Comparison of ENCODE assay signal across 2 cellular contexts in the genomic region with DNA sequence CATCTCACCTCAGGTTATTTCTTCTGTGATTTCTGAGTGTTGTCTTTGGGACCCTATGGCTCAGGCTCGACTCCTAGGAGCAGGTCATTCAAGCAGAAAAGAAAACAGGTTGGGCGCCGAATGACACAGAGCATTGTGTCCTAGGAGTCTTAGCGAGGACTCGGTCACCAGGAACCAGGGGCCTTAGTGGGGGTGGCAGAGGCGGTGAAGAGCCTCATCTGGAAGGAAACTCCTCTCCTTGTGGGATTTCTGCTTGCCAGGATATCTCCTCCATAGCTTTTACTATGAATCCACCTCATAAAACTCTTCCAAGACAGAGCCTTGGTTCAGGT.
TF ChIP-seq lines count a peak whose summit lies in the region.

No MANE protein-coding gene starts in this region.

TF ChIP-seq in K562, 482 proteins besides CTCF, POLR2A, EP300 and RAD21:
- TF ChIP-seq EGR1 (conservative IDR thresholded peaks at IDR 0.05) (0 out of 2 replicates have a peak, but pooled peaks have one; percentile 24), NFE2L1 (tag; IDR thresholded peaks at IDR 0.05; ENCODE audit: borderline replicate concordance, low read depth) (no peak)

TF ChIP-seq in liver, 16 proteins besides CTCF, POLR2A, EP300 and RAD21:
- TF ChIP-seq GABPA (IDR thresholded peaks at IDR 0.05 in 1 of 2, conservative IDR thresholded peaks at IDR 0.05 in 1 of 2): no peak
- TF ChIP-seq JUND (IDR thresholded peaks at IDR 0.05): no peak
- TF ChIP-seq, protein P1, sequence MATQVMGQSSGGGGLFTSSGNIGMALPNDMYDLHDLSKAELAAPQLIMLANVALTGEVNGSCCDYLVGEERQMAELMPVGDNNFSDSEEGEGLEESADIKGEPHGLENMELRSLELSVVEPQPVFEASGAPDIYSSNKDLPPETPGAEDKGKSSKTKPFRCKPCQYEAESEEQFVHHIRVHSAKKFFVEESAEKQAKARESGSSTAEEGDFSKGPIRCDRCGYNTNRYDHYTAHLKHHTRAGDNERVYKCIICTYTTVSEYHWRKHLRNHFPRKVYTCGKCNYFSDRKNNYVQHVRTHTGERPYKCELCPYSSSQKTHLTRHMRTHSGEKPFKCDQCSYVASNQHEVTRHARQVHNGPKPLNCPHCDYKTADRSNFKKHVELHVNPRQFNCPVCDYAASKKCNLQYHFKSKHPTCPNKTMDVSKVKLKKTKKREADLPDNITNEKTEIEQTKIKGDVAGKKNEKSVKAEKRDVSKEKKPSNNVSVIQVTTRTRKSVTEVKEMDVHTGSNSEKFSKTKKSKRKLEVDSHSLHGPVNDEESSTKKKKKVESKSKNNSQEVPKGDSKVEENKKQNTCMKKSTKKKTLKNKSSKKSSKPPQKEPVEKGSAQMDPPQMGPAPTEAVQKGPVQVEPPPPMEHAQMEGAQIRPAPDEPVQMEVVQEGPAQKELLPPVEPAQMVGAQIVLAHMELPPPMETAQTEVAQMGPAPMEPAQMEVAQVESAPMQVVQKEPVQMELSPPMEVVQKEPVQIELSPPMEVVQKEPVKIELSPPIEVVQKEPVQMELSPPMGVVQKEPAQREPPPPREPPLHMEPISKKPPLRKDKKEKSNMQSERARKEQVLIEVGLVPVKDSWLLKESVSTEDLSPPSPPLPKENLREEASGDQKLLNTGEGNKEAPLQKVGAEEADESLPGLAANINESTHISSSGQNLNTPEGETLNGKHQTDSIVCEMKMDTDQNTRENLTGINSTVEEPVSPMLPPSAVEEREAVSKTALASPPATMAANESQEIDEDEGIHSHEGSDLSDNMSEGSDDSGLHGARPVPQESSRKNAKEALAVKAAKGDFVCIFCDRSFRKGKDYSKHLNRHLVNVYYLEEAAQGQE (IDR thresholded peaks at IDR 0.05): no peak
- TF ChIP-seq NR2F2 (IDR thresholded peaks at IDR 0.05): no peak
- no peak for TF ChIP-seq FOXA2 (IDR thresholded peaks at IDR 0.05)
- no peak for TF ChIP-seq YY1 (IDR thresholded peaks at IDR 0.05)
- TF ChIP-seq SP1 (IDR thresholded peaks at IDR 0.05): no peak
- no peak for TF ChIP-seq ATF3 (IDR thresholded peaks at IDR 0.05)
- TF ChIP-seq HNF4A (conservative IDR thresholded peaks at IDR 0.05): no peak
- no peak for TF ChIP-seq HNF4G (IDR thresholded peaks at IDR 0.05)
- no peak for TF ChIP-seq TAF1 (conservative IDR thresholded peaks at IDR 0.05)
- TF ChIP-seq ZBTB33 (IDR thresholded peaks at IDR 0.05): no peak
- no peak for TF ChIP-seq EGR1 (IDR thresholded peaks at IDR 0.05; ENCODE audit: low read depth in 2 of 2)
- no peak for TF ChIP-seq FOXA1 (IDR thresholded peaks at IDR 0.05)
- TF ChIP-seq, protein P2, sequence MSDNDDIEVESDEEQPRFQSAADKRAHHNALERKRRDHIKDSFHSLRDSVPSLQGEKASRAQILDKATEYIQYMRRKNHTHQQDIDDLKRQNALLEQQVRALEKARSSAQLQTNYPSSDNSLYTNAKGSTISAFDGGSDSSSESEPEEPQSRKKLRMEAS (IDR thresholded peaks at IDR 0.05): no peak
- no peak for TF ChIP-seq RXRA (IDR thresholded peaks at IDR 0.05)
